Comparison of ENCODE assay signal across 8 cellular contexts in the genomic region with DNA sequence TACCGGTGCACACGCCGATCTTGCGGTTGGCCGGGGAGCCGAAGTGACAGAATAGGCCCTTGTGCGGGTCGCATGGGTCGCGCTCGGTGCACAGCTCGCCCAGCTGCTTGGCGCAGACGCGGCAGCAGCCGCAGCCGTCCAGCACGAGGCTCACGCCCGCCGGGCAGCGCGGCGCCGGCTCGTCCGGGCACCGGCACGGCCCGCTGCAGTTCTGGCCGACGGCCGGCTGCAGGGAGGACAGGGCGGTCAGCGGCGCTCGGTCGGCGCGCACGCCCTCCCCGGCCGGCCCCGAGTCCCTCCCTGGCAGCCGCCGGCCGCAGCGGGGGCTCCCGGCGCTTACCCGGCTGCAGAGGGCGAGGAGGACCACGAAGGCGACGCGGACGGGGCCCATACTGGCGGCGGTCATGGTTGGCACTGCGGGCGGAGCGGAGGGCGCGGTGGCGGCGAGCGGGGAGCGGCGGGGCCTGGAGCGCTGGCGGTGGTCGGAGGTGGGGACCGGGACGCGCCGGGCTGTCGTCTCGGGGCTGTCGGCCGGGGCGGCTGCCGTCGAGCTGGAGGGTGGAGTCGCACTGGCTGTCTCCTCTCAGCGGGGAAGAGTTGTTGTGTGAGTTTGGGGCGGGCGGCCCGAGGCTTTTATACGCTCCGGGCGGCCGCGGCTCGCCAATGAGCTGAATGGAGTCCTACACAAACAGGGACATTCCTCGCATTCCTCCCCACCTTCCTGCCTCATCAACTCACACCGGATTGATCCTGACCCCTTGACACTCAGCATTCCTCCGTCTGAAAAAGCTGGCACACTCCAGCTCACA. TPM values are rescaled to one million over a fixed set of nuclear protein-coding genes. Genes with fewer than 3 reads are reported as not detected.
DNase-seq lines count a peak whose midpoint lies in the region; ATAC-seq lines count a peak whose summit lies in the region.

A gene with protein sequence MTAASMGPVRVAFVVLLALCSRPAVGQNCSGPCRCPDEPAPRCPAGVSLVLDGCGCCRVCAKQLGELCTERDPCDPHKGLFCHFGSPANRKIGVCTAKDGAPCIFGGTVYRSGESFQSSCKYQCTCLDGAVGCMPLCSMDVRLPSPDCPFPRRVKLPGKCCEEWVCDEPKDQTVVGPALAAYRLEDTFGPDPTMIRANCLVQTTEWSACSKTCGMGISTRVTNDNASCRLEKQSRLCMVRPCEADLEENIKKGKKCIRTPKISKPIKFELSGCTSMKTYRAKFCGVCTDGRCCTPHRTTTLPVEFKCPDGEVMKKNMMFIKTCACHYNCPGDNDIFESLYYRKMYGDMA (minus strand): TSS at position 606 of the 809 bp plus-strand sequence. CDS start 200 bp downstream, at position 406.

- ATAC-seq in GM18511 (IDR thresholded peaks at IDR 0.05; ENCODE audit: unreplicated experiment) (peak; percentile 46), GM18519 (IDR thresholded peaks at IDR 0.05; ENCODE audit: low FRiP score, unreplicated experiment) (no peak), GM19351 (IDR thresholded peaks at IDR 0.05; ENCODE audit: unreplicated experiment) (no peak)

- DNase-seq in AG08395 (ENCODE audit: low spot score) (peak; percentile 97), RKO (ENCODE audit: low spot score) (peak; percentile 84), dermis microvascular lymphatic vessel endothelial cell (ENCODE audit: low read depth in 2 of 2) (peak; percentile 100), kidney tubule cell (ENCODE audit: low spot score) (peak; percentile 98)
- peak; percentile 25 for DNase-seq in stimulated activated CD8-positive, alpha-beta memory T cell treated with anti-CD3 and anti-CD28 coated beads, Interleukin-4, amount 100 ng/mL, for 48 hours

RNA-seq across cellular contexts. Expression of the gene that starts here (rescaled TPM):
- 178 and 284 TPM in 2 replicates for total RNA-seq in dermis microvascular lymphatic vessel endothelial cell

Comparison
In these comparisons a context has a peak if more than half of its experiments do, and no peak if none do; other contexts are left out.
1. DNase-seq: peak in every context shown above with its lines; median percentile 100 in dermis microvascular lymphatic vessel endothelial cell; 98 in kidney tubule cell; 97 in AG08395; 84 in RKO; 25 in stimulated activated CD8-positive, alpha-beta memory T cell treated with anti-CD3 and anti-CD28 coated beads, Interleukin-4, amount 100 ng/mL, for 48 hours.